ENCODE assay signal across 1 cellular context in genomic region chr1:233972951-233973635, GRCh38.
TF ChIP-seq lines count a peak whose summit lies in the region.

No MANE protein-coding gene starts in this region.

TF ChIP-seq in K562, 482 proteins besides CTCF, POLR2A, EP300 and RAD21 (continued from another document and continues in another):
- TF ChIP-seq SIX5 (IDR thresholded peaks at IDR 0.05; ENCODE audit: borderline replicate concordance in 1 of 2, insufficient read depth in 1 of 2, low read depth in 1 of 2, low read length in 2 of 2): no peak
- no peak for TF ChIP-seq ZFP30 (CRISPR knock-in tag; IDR thresholded peaks at IDR 0.05; ENCODE audit: borderline replicate concordance)
- no peak for TF ChIP-seq SETDB1 (IDR thresholded peaks at IDR 0.05; ENCODE audit: low read length)
- TF ChIP-seq DMBX1 (CRISPR knock-in tag; IDR thresholded peaks at IDR 0.05; ENCODE audit: borderline replicate concordance): peak; percentile 50
- no peak for TF ChIP-seq ZFX (CRISPR knock-in tag; IDR thresholded peaks at IDR 0.05)
- no peak for TF ChIP-seq ZNF280B (CRISPR knock-in tag; IDR thresholded peaks at IDR 0.05)
- peak; percentile 91 for TF ChIP-seq LCOR (CRISPR knock-in tag; IDR thresholded peaks at IDR 0.05)
- TF ChIP-seq ZEB2 (IDR thresholded peaks at IDR 0.05): no peak
- peak; percentile 35; the same call in 1 of the 2 replicates for TF ChIP-seq NCOA6 (IDR thresholded peaks at IDR 0.05)
- peak; percentile 98 for TF ChIP-seq DPF2 (IDR thresholded peaks at IDR 0.05)
- TF ChIP-seq HDAC1 (IDR thresholded peaks at IDR 0.05): no peak
- TF ChIP-seq FOXK2 (conservative IDR thresholded peaks at IDR 0.05 in 1 of 2, IDR thresholded peaks at IDR 0.05 in 1 of 2; ENCODE audit: low read depth in 2 of 2): peak; percentile 73 to 74; a peak in 3 of 4 replicates
- no peak for TF ChIP-seq ZNF184 (CRISPR knock-in tag; IDR thresholded peaks at IDR 0.05)
- no peak for TF ChIP-seq MCM3 (IDR thresholded peaks at IDR 0.05)
- no peak for TF ChIP-seq ID3 (CRISPR knock-in tag; IDR thresholded peaks at IDR 0.05)
- TF ChIP-seq ID3 (tag; IDR thresholded peaks at IDR 0.05): peak; percentile 45; the same call in 1 of the 2 replicates
- TF ChIP-seq CBFB (CRISPR knock-in tag; IDR thresholded peaks at IDR 0.05): peak; percentile 80
- TF ChIP-seq BCLAF1 (IDR thresholded peaks at IDR 0.05; ENCODE audit: borderline replicate concordance in 1 of 2, control insufficient read depth in 1 of 2, low read depth in 2 of 2, low read length in 1 of 2): no peak
- TF ChIP-seq SP1 (CRISPR knock-in tag; IDR thresholded peaks at IDR 0.05): no peak
- TF ChIP-seq ATF3 (IDR thresholded peaks at IDR 0.05): peak; percentile 99
- TF ChIP-seq ATF3 (CRISPR knock-in tag; conservative IDR thresholded peaks at IDR 0.05): peak; percentile 96
- TF ChIP-seq BRF1 (IDR thresholded peaks at IDR 0.05; ENCODE audit: borderline replicate concordance, extremely low read depth, insufficient read length): no peak
- TF ChIP-seq NCOR1 (IDR thresholded peaks at IDR 0.05): peak; percentile 75
- TF ChIP-seq USF1 (CRISPR knock-in tag; IDR thresholded peaks at IDR 0.05): peak; percentile 61; the same call in 1 of the 2 replicates
- TF ChIP-seq MED1 (CRISPR knock-in tag; IDR thresholded peaks at IDR 0.05; ENCODE audit: borderline replicate concordance): no peak
- TF ChIP-seq ZFP91 (CRISPR knock-in tag; IDR thresholded peaks at IDR 0.05): no peak
- no peak for TF ChIP-seq TAF15 (IDR thresholded peaks at IDR 0.05; ENCODE audit: low read depth, low read length)
- peak; percentile 73; the same call in 1 of the 2 replicates for TF ChIP-seq ZKSCAN8 (CRISPR knock-in tag; IDR thresholded peaks at IDR 0.05)
- TF ChIP-seq NR4A1 (CRISPR knock-in tag; IDR thresholded peaks at IDR 0.05): no peak
- peak; percentile 94 for TF ChIP-seq NR4A1 (tag; IDR thresholded peaks at IDR 0.05)
- TF ChIP-seq NFRKB (IDR thresholded peaks at IDR 0.05; ENCODE audit: low read depth): peak; percentile 54; the same call in 1 of the 2 replicates
- peak; percentile 63; the same call in 1 of the 2 replicates for TF ChIP-seq ARID3A (IDR thresholded peaks at IDR 0.05; ENCODE audit: borderline replicate concordance, low read depth, low read length)
- no peak for TF ChIP-seq SMARCA5 (IDR thresholded peaks at IDR 0.05)
- TF ChIP-seq HEY1 (CRISPR knock-in tag; IDR thresholded peaks at IDR 0.05; ENCODE audit: borderline replicate concordance): 0 out of 2 replicates have a peak, but pooled peaks have one; percentile 6
- TF ChIP-seq PREB (CRISPR knock-in tag; IDR thresholded peaks at IDR 0.05): 0 out of 2 replicates have a peak, but pooled peaks have one; percentile 2
- TF ChIP-seq HOMEZ (CRISPR knock-in tag; IDR thresholded peaks at IDR 0.05): no peak
